ENCODE assay signal across 1 cellular context in genomic region chr12:123972448-123973401, GRCh38.
TF ChIP-seq lines count a peak whose summit lies in the region.

Gene CCDC92, minus strand, starts transcription at chr12:123972831. Its CDS starts 28,526 bp downstream, at chr12:123944305.
Gene ZNF664, plus strand, starts transcription at chr12:123973215. Its CDS starts 38,930 bp downstream, at chr12:124012145.

TF ChIP-seq in H1, 55 proteins besides CTCF, POLR2A, EP300 and RAD21 (continued from another document):
- TF ChIP-seq, protein P1, sequence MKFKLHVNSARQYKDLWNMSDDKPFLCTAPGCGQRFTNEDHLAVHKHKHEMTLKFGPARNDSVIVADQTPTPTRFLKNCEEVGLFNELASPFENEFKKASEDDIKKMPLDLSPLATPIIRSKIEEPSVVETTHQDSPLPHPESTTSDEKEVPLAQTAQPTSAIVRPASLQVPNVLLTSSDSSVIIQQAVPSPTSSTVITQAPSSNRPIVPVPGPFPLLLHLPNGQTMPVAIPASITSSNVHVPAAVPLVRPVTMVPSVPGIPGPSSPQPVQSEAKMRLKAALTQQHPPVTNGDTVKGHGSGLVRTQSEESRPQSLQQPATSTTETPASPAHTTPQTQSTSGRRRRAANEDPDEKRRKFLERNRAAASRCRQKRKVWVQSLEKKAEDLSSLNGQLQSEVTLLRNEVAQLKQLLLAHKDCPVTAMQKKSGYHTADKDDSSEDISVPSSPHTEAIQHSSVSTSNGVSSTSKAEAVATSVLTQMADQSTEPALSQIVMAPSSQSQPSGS (IDR thresholded peaks at IDR 0.05; ENCODE audit: low read length): no peak
- no peak for TF ChIP-seq SIRT6 (IDR thresholded peaks at IDR 0.05; ENCODE audit: low read length)
- TF ChIP-seq SP2 (IDR thresholded peaks at IDR 0.05; ENCODE audit: low read length): no peak
- no peak for TF ChIP-seq JUND (IDR thresholded peaks at IDR 0.05; ENCODE audit: low read length)
- TF ChIP-seq NANOG (IDR thresholded peaks at IDR 0.05; ENCODE audit: insufficient read depth, low read depth, low read length, poor library complexity, severe bottlenecking): no peak
- no peak for TF ChIP-seq POU5F1 (IDR thresholded peaks at IDR 0.05; ENCODE audit: low read depth, low read length)
- no peak for TF ChIP-seq JUN (IDR thresholded peaks at IDR 0.05; ENCODE audit: low read depth, low read length)
- TF ChIP-seq TBP (IDR thresholded peaks at IDR 0.05; ENCODE audit: low read depth, low read length): no peak
- no peak for TF ChIP-seq HDAC6 (IDR thresholded peaks at IDR 0.05; ENCODE audit: low read depth, low read length)
- no peak for TF ChIP-seq SRF (IDR thresholded peaks at IDR 0.05; ENCODE audit: low read depth, low read length)
- TF ChIP-seq EZH2 (IDR thresholded peaks at IDR 0.05; ENCODE audit: low read depth, low read length, severe bottlenecking): no peak
- TF ChIP-seq YY1 (IDR thresholded peaks at IDR 0.05; ENCODE audit: low read depth, low read length): no peak
- no peak for TF ChIP-seq HDAC2 (IDR thresholded peaks at IDR 0.05; ENCODE audit: borderline replicate concordance in 1 of 2, low read depth in 2 of 2, low read length in 2 of 2)
- no peak for TF ChIP-seq BCL11A (IDR thresholded peaks at IDR 0.05; ENCODE audit: low read depth in 2 of 2, low read length in 2 of 2)
- TF ChIP-seq CHD1 (IDR thresholded peaks at IDR 0.05; ENCODE audit: low read depth, low read length): no peak
- TF ChIP-seq KDM1A (IDR thresholded peaks at IDR 0.05; ENCODE audit: borderline replicate concordance, low read length): no peak
- 0 out of 4 replicates have a peak, but pooled peaks of 1 of the 2 experiments have one; percentile 23 for TF ChIP-seq SIN3A (conservative IDR thresholded peaks at IDR 0.05 in 1 of 2, IDR thresholded peaks at IDR 0.05 in 1 of 2; ENCODE audit: low read depth in 1 of 2, low read length in 2 of 2)
- TF ChIP-seq ZNF274 (IDR thresholded peaks at IDR 0.05; ENCODE audit: borderline replicate concordance, extremely low read depth, low read length): no peak
- no peak for TF ChIP-seq GTF2F1 (IDR thresholded peaks at IDR 0.05; ENCODE audit: borderline replicate concordance, low read depth, low read length)
- no peak for TF ChIP-seq CEBPB (IDR thresholded peaks at IDR 0.05; ENCODE audit: low read depth, low read length)
- no peak for TF ChIP-seq TEAD4 (IDR thresholded peaks at IDR 0.05; ENCODE audit: low read depth, low read length)
- TF ChIP-seq KDM5A (IDR thresholded peaks at IDR 0.05; ENCODE audit: low read length): no peak
- TF ChIP-seq POLR2AphosphoS5 (IDR thresholded peaks at IDR 0.05; ENCODE audit: low read depth, low read length): peak; percentile 51; the same call in 1 of the 2 replicates
- TF ChIP-seq GABPA (IDR thresholded peaks at IDR 0.05; ENCODE audit: borderline replicate concordance, insufficient read depth, low read length): no peak
- TF ChIP-seq FOSL1 (IDR thresholded peaks at IDR 0.05; ENCODE audit: insufficient read depth, low read depth, low read length): no peak
- TF ChIP-seq TAF1 (IDR thresholded peaks at IDR 0.05; ENCODE audit: low read depth, low read length): peak; percentile 40; the same call in 1 of the 2 replicates
- TF ChIP-seq SP1 (IDR thresholded peaks at IDR 0.05; ENCODE audit: low read depth, low read length): no peak
- 0 out of 2 replicates have a peak, but pooled peaks have one; percentile 25 for TF ChIP-seq MAX (IDR thresholded peaks at IDR 0.05)
- TF ChIP-seq SUZ12 (IDR thresholded peaks at IDR 0.05; ENCODE audit: low read length): no peak
- no peak for TF ChIP-seq CTBP2 (IDR thresholded peaks at IDR 0.05; ENCODE audit: borderline replicate concordance, insufficient read depth, insufficient read length, low read length)
- TF ChIP-seq E2F6 (IDR thresholded peaks at IDR 0.05): no peak
- TF ChIP-seq, protein P2, sequence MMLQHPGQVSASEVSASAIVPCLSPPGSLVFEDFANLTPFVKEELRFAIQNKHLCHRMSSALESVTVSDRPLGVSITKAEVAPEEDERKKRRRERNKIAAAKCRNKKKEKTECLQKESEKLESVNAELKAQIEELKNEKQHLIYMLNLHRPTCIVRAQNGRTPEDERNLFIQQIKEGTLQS (IDR thresholded peaks at IDR 0.05; ENCODE audit: insufficient read depth, low read depth, low read length): no peak
- no peak for TF ChIP-seq BRCA1 (IDR thresholded peaks at IDR 0.05; ENCODE audit: low read depth, low read length)
- TF ChIP-seq CBX5 (IDR thresholded peaks at IDR 0.05; ENCODE audit: low read depth, low read length): no peak
- peak; percentile 53 for TF ChIP-seq NRF1 (IDR thresholded peaks at IDR 0.05; ENCODE audit: low read depth, low read length)
- no peak for TF ChIP-seq SAP30 (IDR thresholded peaks at IDR 0.05; ENCODE audit: insufficient read depth, insufficient replicate concordance, low read length)
- TF ChIP-seq ASH2L (IDR thresholded peaks at IDR 0.05; ENCODE audit: low read length): no peak
- no peak for TF ChIP-seq CBX8 (IDR thresholded peaks at IDR 0.05; ENCODE audit: borderline replicate concordance, low read depth, low read length)
- peak; percentile 12; the same call in 1 of the 2 replicates for TF ChIP-seq PHF8 (conservative IDR thresholded peaks at IDR 0.05; ENCODE audit: low read depth, low read length)
- no peak for TF ChIP-seq CHD7 (IDR thresholded peaks at IDR 0.05; ENCODE audit: insufficient replicate concordance, low read length)
- TF ChIP-seq CREB1 (IDR thresholded peaks at IDR 0.05): no peak
- TF ChIP-seq EGR1 (IDR thresholded peaks at IDR 0.05; ENCODE audit: borderline replicate concordance, low read depth, low read length): peak; percentile 87
